Comparison of ENCODE assay signal across 37 cellular contexts in the genomic region with DNA sequence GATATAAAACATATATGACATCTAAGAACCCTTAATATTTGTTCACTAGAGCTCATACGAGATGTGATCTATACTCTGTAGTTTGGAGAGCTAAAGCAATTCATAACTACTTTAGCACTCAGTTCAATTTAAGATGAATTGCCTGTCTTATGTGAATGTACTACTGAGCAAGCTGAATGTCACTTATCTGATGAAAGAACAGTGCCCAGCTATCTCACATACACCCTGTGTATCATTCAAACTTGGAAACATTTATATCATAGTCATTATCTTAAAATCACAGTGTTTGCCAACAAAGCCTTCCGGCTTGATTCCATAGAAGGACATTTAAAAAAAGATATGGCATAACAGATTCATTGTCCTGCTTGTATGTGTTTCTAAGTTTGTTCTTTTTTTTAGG.
"Had no signal": no experiment of that assay in that cellular context is flagged by ENCODE, and none has a peak within 500 bp of the region (broad histone marks: within the 10 kb centered on the region; RNA-seq: fewer than 3 reads in every experiment).

No MANE protein-coding gene starts in this region.

- H3K27ac Mint-ChIP-seq: activated CD4-positive, alpha-beta memory T cell treated with anti-CD3 and anti-CD28 coated beads, Interleukin-2, amount 10 ng/mL, durations not matched to agents 7 days and 5 days; activated CD4-positive, alpha-beta T cell treated with anti-CD3 and anti-CD28 coated beads for 36 hours; activated CD4-positive, alpha-beta T cell treated with anti-CD3 and anti-CD28 coated beads, Interleukin-2, amount 10 ng/mL, durations not matched to agents 7 days and 5 days; activated CD8-positive, alpha-beta memory T cell treated with anti-CD3 and anti-CD28 coated beads, Interleukin-2, amount 10 ng/mL, durations not matched to agents 7 days and 5 days; activated CD8-positive, alpha-beta T cell treated with anti-CD3 and anti-CD28 coated beads, Interleukin-2, amount 10 ng/mL, durations not matched to agents 7 days and 5 days; activated naive CD4-positive, alpha-beta T cell treated with anti-CD3 and anti-CD28 coated beads, Interleukin-2, amount 10 ng/mL, durations not matched to agents 7 days and 5 days; activated naive CD4-positive, alpha-beta T cell treated with anti-CD3 and anti-CD28 coated beads, Interleukin-2, amount 50 U/mL, for 24 hours; activated naive CD8-positive, alpha-beta T cell; activated naive CD8-positive, alpha-beta T cell treated with anti-CD3 and anti-CD28 coated beads, Interleukin-2, amount 10 ng/mL, durations not matched to agents 7 days and 5 days; activated naive CD8-positive, alpha-beta T cell treated with anti-CD3 and anti-CD28 coated beads, Interleukin-2, amount 50 U/mL, for 24 hours; activated T-cell treated with anti-CD3 and anti-CD28 coated beads, Interleukin-2, amount 50 U/mL, for 24 hours; activated T-helper 2 cell treated with anti-CD3 and anti-CD28 coated beads, Interferon-gamma antibody, Interleukin-2, Interleukin-4, amounts not matched to agents 10 μg/mL and 5 μg/mL and 100 μg/mL, durations not matched to agents 14 hours and 24 hours and 36 hours; brain; T-helper 1 cell treated with Interleukin-12 subunit alpha and Interleukin-12 subunit beta and Interleukin-4 antibody, amounts not matched to agents 30 μg/mL and 1 μg/mL, for 36 hours; T-helper 2 cell treated with Interferon-gamma antibody and Interleukin-4, amounts not matched to agents 5 μg/mL and 100 μg/mL, for 36 hours; WTC11 had no signal

- H3K4me1 ChIP-seq: ascending aorta, breast epithelium had no signal

- H3K27ac ChIP-seq: ascending aorta, breast epithelium, WERI-Rb-1 had no signal

- ATAC-seq: activated CD4-positive, alpha-beta T cell treated with anti-CD3 and anti-CD28 coated beads for 36 hours; activated CD4-positive, CD25-positive, alpha-beta regulatory T cell treated with anti-CD3 and anti-CD28 coated beads, Interleukin-2, amount 50 U/mL, for 24 hours; activated CD8-positive, alpha-beta memory T cell treated with anti-CD3 and anti-CD28 coated beads, Interleukin-2, amount 10 ng/mL, durations not matched to agents 7 days and 5 days; activated CD8-positive, alpha-beta T cell treated with anti-CD3 and anti-CD28 coated beads, Interleukin-2, amount 10 ng/mL, durations not matched to agents 7 days and 5 days; activated naive CD8-positive, alpha-beta T cell treated with anti-CD3 and anti-CD28 coated beads, Interleukin-2, amount 50 U/mL, for 24 hours; WTC11 had no signal

- DNase-seq: activated CD4-positive, alpha-beta memory T cell treated with anti-CD3 and anti-CD28 coated beads, Interleukin-2, amount 10 ng/mL, durations not matched to agents 7 days and 5 days; activated CD4-positive, alpha-beta T cell treated with anti-CD3 and anti-CD28 coated beads for 1 hour; activated CD4-positive, alpha-beta T cell treated with anti-CD3 and anti-CD28 coated beads for 36 hours; activated CD4-positive, alpha-beta T cell treated with anti-CD3 and anti-CD28 coated beads for 48 hours; activated CD4-positive, alpha-beta T cell treated with anti-CD3 and anti-CD28 coated beads, Interleukin-2, amount 10 ng/mL, durations not matched to agents 7 days and 5 days; activated CD4-positive, alpha-beta T cell treated with anti-CD3 and anti-CD28 coated beads, Interleukin-2, amount 50 U/mL, for 48 hours; activated CD4-positive, CD25-positive, alpha-beta regulatory T cell; activated CD8-positive, alpha-beta memory T cell treated with anti-CD3 and anti-CD28 coated beads for 24 hours; activated CD8-positive, alpha-beta memory T cell treated with anti-CD3 and anti-CD28 coated beads, Interleukin-2, amount 10 ng/mL, durations not matched to agents 7 days and 5 days; activated CD8-positive, alpha-beta memory T cell treated with anti-CD3 and anti-CD28 coated beads, Interleukin-2, amount 50 U/mL, for 48 hours; activated CD8-positive, alpha-beta T cell treated with anti-CD3 and anti-CD28 coated beads, Interleukin-2, amount 10 ng/mL, durations not matched to agents 7 days and 5 days; activated effector memory CD4-positive, alpha-beta T cell treated with Interleukin-2 at 50 U/mL for 16 hours; activated gamma-delta T cell; activated naive CD4-positive, alpha-beta T cell treated with anti-CD3 and anti-CD28 coated beads, Interleukin-2, amount 10 ng/mL, durations not matched to agents 7 days and 5 days; activated naive CD4-positive, alpha-beta T cell treated with Interleukin-2 at 50 U/mL for 16 hours; activated naive CD8-positive, alpha-beta T cell treated with anti-CD3 and anti-CD28 coated beads, Interleukin-2, amount 10 ng/mL, durations not matched to agents 7 days and 5 days; activated naive CD8-positive, alpha-beta T cell treated with anti-CD3 and anti-CD28 coated beads, Interleukin-2, amount 50 U/mL, for 24 hours; activated T-cell treated with anti-CD3 and anti-CD28 coated beads, Interleukin-2, amount 50 U/mL, for 24 hours; activated T-cell treated with anti-CD3 and anti-CD28 coated beads, Interleukin-2, amount 50 U/mL, for 48 hours; amygdala; anterior cingulate cortex; central memory CD4-positive, alpha-beta T cell; T-helper 1 cell; T-helper 2 cell; T-helper 9 cell; WERI-Rb-1 had no signal

- H3K4me1 Mint-ChIP-seq: activated CD4-positive, alpha-beta memory T cell treated with anti-CD3 and anti-CD28 coated beads, Interleukin-2, amount 10 ng/mL, durations not matched to agents 7 days and 5 days; activated CD4-positive, alpha-beta T cell treated with anti-CD3 and anti-CD28 coated beads for 36 hours; activated CD4-positive, alpha-beta T cell treated with anti-CD3 and anti-CD28 coated beads, Interleukin-2, amount 10 ng/mL, durations not matched to agents 7 days and 5 days; activated CD8-positive, alpha-beta memory T cell treated with anti-CD3 and anti-CD28 coated beads, Interleukin-2, amount 10 ng/mL, durations not matched to agents 7 days and 5 days; activated naive CD4-positive, alpha-beta T cell treated with anti-CD3 and anti-CD28 coated beads, Interleukin-2, amount 10 ng/mL, durations not matched to agents 7 days and 5 days; activated naive CD4-positive, alpha-beta T cell treated with anti-CD3 and anti-CD28 coated beads, Interleukin-2, amount 50 U/mL, for 24 hours; activated naive CD8-positive, alpha-beta T cell treated with anti-CD3 and anti-CD28 coated beads, Interleukin-2, amount 10 ng/mL, durations not matched to agents 7 days and 5 days; activated naive CD8-positive, alpha-beta T cell treated with anti-CD3 and anti-CD28 coated beads, Interleukin-2, amount 50 U/mL, for 24 hours; brain had no signal

- H3K27me3 Mint-ChIP-seq: activated CD4-positive, alpha-beta memory T cell treated with anti-CD3 and anti-CD28 coated beads, Interleukin-2, amount 10 ng/mL, durations not matched to agents 7 days and 5 days; activated CD4-positive, alpha-beta T cell treated with anti-CD3 and anti-CD28 coated beads for 36 hours; activated CD4-positive, alpha-beta T cell treated with anti-CD3 and anti-CD28 coated beads, Interleukin-2, amount 10 ng/mL, durations not matched to agents 7 days and 5 days; activated CD8-positive, alpha-beta memory T cell treated with anti-CD3 and anti-CD28 coated beads, Interleukin-2, amount 10 ng/mL, durations not matched to agents 7 days and 5 days; activated naive CD4-positive, alpha-beta T cell treated with anti-CD3 and anti-CD28 coated beads, Interleukin-2, amount 10 ng/mL, durations not matched to agents 7 days and 5 days; activated naive CD4-positive, alpha-beta T cell treated with anti-CD3 and anti-CD28 coated beads, Interleukin-2, amount 50 U/mL, for 24 hours; activated naive CD8-positive, alpha-beta T cell; activated naive CD8-positive, alpha-beta T cell treated with anti-CD3 and anti-CD28 coated beads, Interleukin-2, amount 10 ng/mL, durations not matched to agents 7 days and 5 days; activated naive CD8-positive, alpha-beta T cell treated with anti-CD3 and anti-CD28 coated beads, Interleukin-2, amount 50 U/mL, for 24 hours; activated T-cell treated with anti-CD3 and anti-CD28 coated beads, Interleukin-2, amount 50 U/mL, for 24 hours; brain had no signal

- FAIRE-seq: TTC549 had no signal

- H3K36me3 Mint-ChIP-seq: activated CD8-positive, alpha-beta memory T cell treated with anti-CD3 and anti-CD28 coated beads, Interleukin-2, amount 10 ng/mL, durations not matched to agents 7 days and 5 days; activated naive CD4-positive, alpha-beta T cell treated with anti-CD3 and anti-CD28 coated beads, Interleukin-2, amount 10 ng/mL, durations not matched to agents 7 days and 5 days; activated naive CD4-positive, alpha-beta T cell treated with anti-CD3 and anti-CD28 coated beads, Interleukin-2, amount 50 U/mL, for 24 hours; activated naive CD8-positive, alpha-beta T cell; activated naive CD8-positive, alpha-beta T cell treated with anti-CD3 and anti-CD28 coated beads, Interleukin-2, amount 10 ng/mL, durations not matched to agents 7 days and 5 days; brain; WTC11 had no signal

- H3K9me3 ChIP-seq: ascending aorta, breast epithelium had no signal

- H3K4me3 ChIP-seq: ascending aorta, breast epithelium had no signal

- H3K9me3 Mint-ChIP-seq: brain; T-helper 1 cell treated with Interleukin-12 subunit alpha and Interleukin-12 subunit beta and Interleukin-4 antibody, amounts not matched to agents 30 μg/mL and 1 μg/mL, for 36 hours had no signal

- H3K4me3 Mint-ChIP-seq: activated CD4-positive, alpha-beta memory T cell treated with anti-CD3 and anti-CD28 coated beads, Interleukin-2, amount 10 ng/mL, durations not matched to agents 7 days and 5 days; activated CD4-positive, alpha-beta T cell treated with anti-CD3 and anti-CD28 coated beads for 36 hours; activated CD4-positive, alpha-beta T cell treated with anti-CD3 and anti-CD28 coated beads, Interleukin-2, amount 10 ng/mL, durations not matched to agents 7 days and 5 days; activated CD8-positive, alpha-beta memory T cell treated with anti-CD3 and anti-CD28 coated beads, Interleukin-2, amount 10 ng/mL, durations not matched to agents 7 days and 5 days; activated CD8-positive, alpha-beta T cell treated with anti-CD3 and anti-CD28 coated beads, Interleukin-2, amount 10 ng/mL, durations not matched to agents 7 days and 5 days; activated naive CD4-positive, alpha-beta T cell treated with anti-CD3 and anti-CD28 coated beads, Interleukin-2, amount 10 ng/mL, durations not matched to agents 7 days and 5 days; activated naive CD4-positive, alpha-beta T cell treated with anti-CD3 and anti-CD28 coated beads, Interleukin-2, amount 50 U/mL, for 24 hours; activated naive CD8-positive, alpha-beta T cell; activated naive CD8-positive, alpha-beta T cell treated with anti-CD3 and anti-CD28 coated beads, Interleukin-2, amount 10 ng/mL, durations not matched to agents 7 days and 5 days; activated naive CD8-positive, alpha-beta T cell treated with anti-CD3 and anti-CD28 coated beads, Interleukin-2, amount 50 U/mL, for 24 hours; activated T-cell treated with anti-CD3 and anti-CD28 coated beads, Interleukin-2, amount 50 U/mL, for 24 hours; brain; T-helper 1 cell treated with Interleukin-12 subunit alpha and Interleukin-12 subunit beta and Interleukin-4 antibody, amounts not matched to agents 30 μg/mL and 1 μg/mL, for 36 hours; T-helper 2 cell treated with Interferon-gamma antibody and Interleukin-4, amounts not matched to agents 5 μg/mL and 100 μg/mL, for 36 hours; WTC11 had no signal

- H3K36me3 ChIP-seq: ascending aorta, breast epithelium, WERI-Rb-1 had no signal

- H3K27me3 ChIP-seq: ascending aorta, breast epithelium had no signal
